8 cellular contexts compared by ENCODE assay signal in the genomic region with DNA sequence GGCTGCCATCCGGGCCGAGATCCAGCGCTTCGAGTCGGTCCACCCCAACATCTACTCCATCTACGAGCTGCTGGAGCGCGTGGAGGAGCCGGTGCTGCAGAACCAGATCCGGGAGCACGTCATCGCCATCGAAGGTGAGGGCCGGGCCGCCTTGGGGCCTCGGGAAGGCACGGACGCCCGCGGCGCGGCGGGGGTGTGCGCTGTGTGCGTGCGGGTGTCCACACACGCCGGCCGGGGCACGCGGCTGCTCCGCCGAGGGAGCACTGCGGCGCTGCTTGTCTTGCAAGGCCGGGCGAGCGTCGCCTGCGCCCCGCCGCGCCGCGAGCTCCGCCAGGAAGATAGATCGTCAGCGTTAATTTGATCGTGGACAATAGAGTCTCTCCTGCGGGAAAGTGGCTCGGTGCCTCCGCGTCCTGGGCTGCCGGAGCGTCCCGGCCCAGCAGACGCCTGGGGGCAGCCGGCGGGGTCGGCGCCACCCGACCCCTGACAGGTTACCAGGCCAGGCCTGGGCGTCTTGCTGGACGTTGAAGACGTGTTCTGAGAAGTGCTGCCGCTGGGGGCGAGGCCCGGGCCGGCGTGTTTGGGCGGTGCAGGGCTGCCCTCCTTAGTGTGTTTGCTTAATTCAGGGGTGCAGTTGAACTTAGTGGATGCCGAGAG. TPM values are rescaled to one million over a fixed set of nuclear protein-coding genes. Genes with fewer than 3 reads are reported as not detected.
DNase-seq lines count a peak whose midpoint lies in the region; ATAC-seq and TF ChIP-seq lines count a peak whose summit lies in the region.

No MANE protein-coding gene starts in this region.

- WGBS in ovary, 3 donors: 0 to 1% (median 0%) methylated on average over 39 to 72 of the region's 72 CpGs

- H3K36me3 ChIP-seq in HAP-1 (replicated peaks): no peaks in the 10 kb centered on the region
- H3K36me3 ChIP-seq in ovary: no peaks in the 10 kb centered on the region

- no peak overlapping the region for H3K27ac Mint-ChIP-seq in activated T-cell treated with anti-CD3 and anti-CD28 coated beads, Interleukin-2, amount 50 U/mL, for 72 hours

- TF ChIP-seq EP300 in ovary (IDR thresholded peaks at IDR 0.05): no peak

- TF ChIP-seq CTCF in AG04449 (IDR thresholded peaks at IDR 0.05; ENCODE audit: insufficient read depth, low read length, missing control alignments) (peak; percentile 5), ovary (IDR thresholded peaks at IDR 0.05) (no peak)

- no peak for TF ChIP-seq POLR2A in ovary (IDR thresholded peaks at IDR 0.05)

- H3K9me3 ChIP-seq in HAP-1 (no peaks in the 10 kb centered on the region), ovary (no peaks in the 10 kb centered on the region)

- peak overlapping the region; percentile 68 to 74 for H3K4me3 Mint-ChIP-seq in activated T-cell treated with anti-CD3 and anti-CD28 coated beads, Interleukin-2, amount 50 U/mL, for 72 hours

- POLR2A ChIA-PET in AG04449 (lab: Yijun Ruan, JAX): interaction anchor here (0.6 kb wide), 1 partner anchor 27 kb away, joined by 3 read pairs; no protein-coding TSS in a partner anchor

- DNase-seq in AG04449 (ENCODE audit: low read depth, low spot score) (no peak), HAP-1 (ENCODE audit: low spot score in 2 of 2) (peak in 1 of 2 experiments; percentile 40), Right ventricle myocardium superior (peak; percentile 66), ovary (peak; percentile 39 to 68 (median 59)), COLO829 (ENCODE audit: low spot score) (no peak), NCI-H2107 (lab: John Stamatoyannopoulos, UW) (no peak)
- DNase-seq in activated T-cell treated with anti-CD3 and anti-CD28 coated beads, Interleukin-2, amount 50 U/mL, for 72 hours: no peak

- peaks cover 5% of the 10 kb centered on the region for H3K4me1 Mint-ChIP-seq in activated T-cell treated with anti-CD3 and anti-CD28 coated beads, Interleukin-2, amount 50 U/mL, for 72 hours (ENCODE audit: low read depth)

- no peak overlapping the region for H3K27ac ChIP-seq in ovary

- peak; percentile 24 to 32 for ATAC-seq in activated T-cell treated with anti-CD3 and anti-CD28 coated beads, Interleukin-2, amount 50 U/mL, for 72 hours (replicated peaks in 1 of 2)
- ATAC-seq in Right ventricle myocardium superior (ENCODE audit: poor library complexity) (peak; percentile 28), GM18520 (IDR thresholded peaks at IDR 0.05; ENCODE audit: unreplicated experiment) (no peak)

- H3K27me3 Mint-ChIP-seq in activated T-cell treated with anti-CD3 and anti-CD28 coated beads, Interleukin-2, amount 50 U/mL, for 72 hours (ENCODE audit: low read depth): peaks cover 68% of the 10 kb centered on the region

- H3K27me3 ChIP-seq in HAP-1 (ENCODE audit: low read depth): no peaks in the 10 kb centered on the region
- no peaks in the 10 kb centered on the region for H3K27me3 ChIP-seq in ovary

- intact Hi-C loops in Right ventricle myocardium superior (cut with DNase I) (loop anchor here (5.0 kb wide), 1 partner anchor 358 kb away; no protein-coding TSS in a partner anchor), ovary (cut with DNase I) (loop anchor here in 2 of 4 donors (5.0 to 10.0 kb wide), 2 partner anchors 90 to 92 kb away; no protein-coding TSS in a partner anchor)

- peak overlapping the region; percentile 73 for H3K4me3 ChIP-seq in AG04449 (ENCODE audit: low read depth, low read length)
- H3K4me3 ChIP-seq in HAP-1: peak overlapping the region; percentile 45
- H3K4me3 ChIP-seq in ovary: peak overlapping the region; percentile 62

- no peaks in the 10 kb centered on the region for H3K9me3 Mint-ChIP-seq in activated T-cell treated with anti-CD3 and anti-CD28 coated beads, Interleukin-2, amount 50 U/mL, for 72 hours

- H3K36me3 Mint-ChIP-seq in activated T-cell treated with anti-CD3 and anti-CD28 coated beads, Interleukin-2, amount 50 U/mL, for 72 hours (ENCODE audit: insufficient read depth in 2 of 2): peaks cover 3 to 7% of the 10 kb centered on the region in 2 donors

- H3K4me1 ChIP-seq in HAP-1 (peaks cover 9% of the 10 kb centered on the region), ovary (ENCODE audit: insufficient read depth) (peaks cover 3% of the 10 kb centered on the region)

- CTCF ChIA-PET in AG04449 (lab: Yijun Ruan, JAX): interaction anchor here (1.1 kb wide), 1 partner anchor 99 kb away, joined by 4 read pairs; no protein-coding TSS in a partner anchor

- in situ Hi-C loops in HAP-1 (cut with MboI; ENCODE audit: low sequenced_read_pairs): no loop called here

RNA-seq across cellular contexts. Expression of a gene that starts 1.0 kb away (rescaled TPM):
- total RNA-seq in activated T-cell treated with anti-CD3 and anti-CD28 coated beads, Interleukin-2, amount 50 U/mL, for 72 hours: 1 to 10 TPM in 1 of 2 donors, under 1 TPM in 1; 0.74 to 2.9 TPM
- 25.4 TPM for total RNA-seq in Right ventricle myocardium superior
- total RNA-seq in ovary: 10 to 100 TPM; 12.4 to 32.2 (median 21.9) TPM
- 10 to 100 TPM in 1 of 2 donors, 1 to 10 TPM in 1; 5.7 to 10.5 TPM for polyA plus RNA-seq in ovary

Comparison
In these comparisons a context has a peak if more than half of its experiments do, and no peak if none do; other contexts are left out.
1. DNase-seq: peak in Right ventricle myocardium superior (single experiment) and ovary (5 of 5); none in AG04449 (single experiment), activated T-cell treated with anti-CD3 and anti-CD28 coated beads, Interleukin-2, amount 50 U/mL, for 72 hours (0 of 2), COLO829 (single experiment) and NCI-H2107 (single experiment).
2. Peak in every context shown above with its lines, with median percentiles within 50 percentile points of each other: H3K4me3 ChIP-seq.